In genomic region chr3:25870452-25870851, GRCh38 we compare ENCODE assay signal across 19 cellular contexts.
DNase-seq lines count a peak whose midpoint lies in the region; ATAC-seq and TF ChIP-seq lines count a peak whose summit lies in the region.
"Had no signal": no experiment of that assay in that cellular context is flagged by ENCODE, and none has a peak within 500 bp of the region (broad histone marks: within the 10 kb centered on the region; RNA-seq: fewer than 3 reads in every experiment).

No MANE protein-coding gene starts in this region.

- H3K4me1 ChIP-seq in RWPE2 (ENCODE audit: insufficient read depth, poor library complexity, severe bottlenecking) (no peaks in the 10 kb centered on the region), fibroblast of lung (ENCODE audit: control insufficient read depth, extremely low read depth, insufficient read depth, low read length) (no peaks in the 10 kb centered on the region), psoas muscle (no peaks in the 10 kb centered on the region)
- H3K4me1 ChIP-seq: body of pancreas, right lobe of liver had no signal

- DNase-seq in AG10803 (ENCODE audit: low read depth), result peak; percentile 6
- DNase-seq in HCEC 1CT, result peak; percentile 55
- DNase-seq in RWPE2 (ENCODE audit: low spot score), result no peak
- peak; percentile 2 to 63 for DNase-seq in fibroblast of lung (ENCODE audit: low read depth in 2 of 2)
- DNase-seq in occipital lobe (lab: John Stamatoyannopoulos, UW), result no peak
- no peak for DNase-seq in NCI-H1930 (lab: John Stamatoyannopoulos, UW)
- no peak for DNase-seq in psoas muscle
- DNase-seq: activated CD4-positive, CD25-positive, alpha-beta regulatory T cell; body of pancreas; CD8-positive, alpha-beta memory T cell; head of caudate nucleus; NCI-H526; ovary; PC-3; right lobe of liver; stimulated activated naive CD4-positive, alpha-beta T cell had no signal

- H3K4me2 ChIP-seq in fibroblast of lung (ENCODE audit: extremely low read depth, insufficient read depth, low read length), result no peak overlapping the region
- H3K4me2 ChIP-seq: KMS-11 had no signal

- no peaks in the 10 kb centered on the region for H3K36me3 ChIP-seq in RWPE2 (ENCODE audit: low read depth)
- H3K36me3 ChIP-seq in fibroblast of lung (ENCODE audit: control insufficient read depth, insufficient read depth, low read length), result no peaks in the 10 kb centered on the region
- H3K36me3 ChIP-seq in psoas muscle (ENCODE audit: insufficient read depth in 1 of 2, low read depth in 1 of 2), result no peaks in the 10 kb centered on the region
- H3K36me3 ChIP-seq: ovary, right lobe of liver had no signal

- no peak overlapping the region for H2AFZ ChIP-seq in fibroblast of lung (ENCODE audit: low read length)

- ATAC-seq in RWPE2 (ENCODE audit: low read depth) (peak; percentile 29; the same call in 1 of the 3 replicates), GM18498 (IDR thresholded peaks at IDR 0.05; ENCODE audit: unreplicated experiment) (no peak), psoas muscle (no peak)
- ATAC-seq: body of pancreas, PC-3, right lobe of liver had no signal

- H3K4me3 ChIP-seq in AG10803 (ENCODE audit: low read length), result no peak overlapping the region
- no peak overlapping the region for H3K4me3 ChIP-seq in RWPE2 (ENCODE audit: severe bottlenecking)
- no peak overlapping the region for H3K4me3 ChIP-seq in fibroblast of lung (replicated peaks in 1 of 4; ENCODE audit: control extremely low read depth in 1 of 4, insufficient read depth in 1 of 4, low read depth in 3 of 4, low read length in 4 of 4)
- no peak overlapping the region for H3K4me3 ChIP-seq in psoas muscle
- H3K4me3 ChIP-seq: body of pancreas, coronary artery, ovary, right lobe of liver had no signal

- H3K27me3 ChIP-seq in RWPE2 (ENCODE audit: insufficient read depth, poor library complexity, severe bottlenecking) (no peaks in the 10 kb centered on the region), fibroblast of lung (ENCODE audit: control insufficient read depth, insufficient read depth, low read length) (no peaks in the 10 kb centered on the region), psoas muscle (ENCODE audit: insufficient read depth in 3 of 3, low read length in 2 of 3) (no peaks in the 10 kb centered on the region)
- H3K27me3 ChIP-seq: body of pancreas, ovary, right lobe of liver had no signal

- H3K27ac ChIP-seq in RWPE2 (ENCODE audit: poor library complexity, severe bottlenecking), result no peak overlapping the region
- no peak overlapping the region for H3K27ac ChIP-seq in fibroblast of lung (ENCODE audit: insufficient read depth, low read length)
- no peak overlapping the region for H3K27ac ChIP-seq in psoas muscle
- H3K27ac ChIP-seq: body of pancreas, coronary artery, KMS-11, ovary, right lobe of liver had no signal

- H3K9ac ChIP-seq in fibroblast of lung (ENCODE audit: insufficient read depth, low read length), result no peak overlapping the region
- H3K9ac ChIP-seq: KMS-11 had no signal

- intact Hi-C loops in psoas muscle (cut with DNase I), result no loop called here

- no peaks in the 10 kb centered on the region for H4K20me1 ChIP-seq in fibroblast of lung (ENCODE audit: control insufficient read depth, extremely low read depth, insufficient read depth, low read length)

- TF ChIP-seq CTCF in AG10803 (conservative IDR thresholded peaks at IDR 0.05; ENCODE audit: low read length) (no peak), RWPE2 (IDR thresholded peaks at IDR 0.05; ENCODE audit: poor library complexity, severe bottlenecking) (no peak), fibroblast of lung (conservative IDR thresholded peaks at IDR 0.05 in 1 of 2, IDR thresholded peaks at IDR 0.05 in 1 of 2; ENCODE audit: low read depth in 1 of 2, low read length in 2 of 2) (no peak), psoas muscle (IDR thresholded peaks at IDR 0.05) (no peak)

- H3K79me2 ChIP-seq in fibroblast of lung (ENCODE audit: control insufficient read depth, insufficient read depth, low read length), result no peaks in the 10 kb centered on the region

- H3K9me3 ChIP-seq in RWPE2 (ENCODE audit: severe bottlenecking), result peaks cover 9% of the 10 kb centered on the region
- no peaks in the 10 kb centered on the region for H3K9me3 ChIP-seq in fibroblast of lung (ENCODE audit: control insufficient read depth, insufficient read depth, low read depth, low read length)
- peaks cover 3% of the 10 kb centered on the region for H3K9me3 ChIP-seq in psoas muscle
- H3K9me3 ChIP-seq: body of pancreas, ovary, right lobe of liver had no signal

Comparison
In these comparisons a context has a peak if more than half of its experiments do, and no peak if none do; other contexts are left out.
1. DNase-seq: peak in AG10803 (single experiment), HCEC 1CT (single experiment) and fibroblast of lung (2 of 2); none in RWPE2 (single experiment), occipital lobe (single experiment), NCI-H1930 (0 of 2) and psoas muscle (0 of 2).